ENCODE assay signal across 11 cellular contexts in genomic region chr10:6838118-6838517, GRCh38.
DNase-seq lines count a peak whose midpoint lies in the region; FAIRE-seq and TF ChIP-seq lines count a peak whose summit lies in the region.
"Had no signal": no experiment of that assay in that cellular context is flagged by ENCODE, and none has a peak within 500 bp of the region (broad histone marks: within the 10 kb centered on the region; RNA-seq: fewer than 3 reads in every experiment).

No MANE protein-coding gene starts in this region.

- H3K36me3 ChIP-seq in breast epithelium (no peaks in the 10 kb centered on the region), GM23248 (ENCODE audit: low read depth) (no peaks in the 10 kb centered on the region)

- 73 to 74% methylated on average over 3 of the region's 3 CpGs for WGBS in GM23248 (ENCODE audit: low coverage in 1 of 2, low lambda C conversion rate in 2 of 2, missing lambda C conversion rate in 2 of 2), 2 experiments

- H3K4me3 ChIP-seq in breast epithelium (no peak overlapping the region), epithelial cell of esophagus (ENCODE audit: low read length) (no peak overlapping the region), GM23248 (no peak overlapping the region)

- no peaks in the 10 kb centered on the region for H4K20me1 ChIP-seq in GM23248 (ENCODE audit: insufficient read depth)

- no peak for FAIRE-seq in urothelium cell line (lab: Jason Lieb, UNC)

- H3K4me3 Mint-ChIP-seq in MCF 10A (ENCODE audit: unreplicated experiment): no peak overlapping the region
- H3K4me3 Mint-ChIP-seq: activated naive CD8-positive, alpha-beta T cell treated with anti-CD3 and anti-CD28 coated beads, Interleukin-2, amount 50 U/mL, for 24 hours had no signal

- BruUV-seq in MCF 10A (replicated peaks; lab: Mats Ljungman, UMichigan): no TSS peak

- H3K9me2 ChIP-seq in GM23248 (ENCODE audit: insufficient read depth): no peaks in the 10 kb centered on the region

- H3K4me1 Mint-ChIP-seq in MCF 10A (ENCODE audit: insufficient read depth, unreplicated experiment): peaks cover 20% of the 10 kb centered on the region

- H3K27me3 ChIP-seq in breast epithelium (no peaks in the 10 kb centered on the region), GM23248 (replicated peaks; ENCODE audit: insufficient read depth) (no peaks in the 10 kb centered on the region)

- H3K27ac Mint-ChIP-seq in MCF 10A (ENCODE audit: low read depth, unreplicated experiment): no peak overlapping the region
- H3K27ac Mint-ChIP-seq: activated naive CD8-positive, alpha-beta T cell treated with anti-CD3 and anti-CD28 coated beads, Interleukin-2, amount 50 U/mL, for 24 hours had no signal

- H3K9me3 ChIP-seq in breast epithelium (no peaks in the 10 kb centered on the region), GM23248 (ENCODE audit: low read depth) (no peaks in the 10 kb centered on the region)

- TF ChIP-seq POLR2A in breast epithelium (IDR thresholded peaks at IDR 0.05): no peak

- in situ Hi-C loops in GM23248 (cut with MboI): no loop called here

- no peaks in the 10 kb centered on the region for H3K79me2 ChIP-seq in GM23248 (ENCODE audit: insufficient read depth)

- H3K36me3 Mint-ChIP-seq in MCF 10A (ENCODE audit: insufficient read depth, unreplicated experiment): peaks cover 20% of the 10 kb centered on the region

- TF ChIP-seq CTCF in MCF 10A (IDR thresholded peaks at IDR 0.05; ENCODE audit: unreplicated experiment) (no peak), breast epithelium (IDR thresholded peaks at IDR 0.05) (no peak), epithelial cell of esophagus (IDR thresholded peaks at IDR 0.05; ENCODE audit: insufficient read depth, low read depth, low read length, missing control alignments) (peak; percentile 36)

- H2AFZ ChIP-seq in GM23248: no peak overlapping the region

- CTCF ChIA-PET in MCF 10A (lab: Yijun Ruan, JAX): no interaction called here

- no peaks in the 10 kb centered on the region for H3F3A ChIP-seq in GM23248 (ENCODE audit: insufficient read depth)

- DNase-seq in MCF 10A (ENCODE audit: unreplicated experiment) (peak; percentile 34), breast epithelium (ENCODE audit: low spot score in 2 of 2) (no peak), NCI-H748 treated with DMSO at 0.1 percent for 48 hours (lab: John Stamatoyannopoulos, UW) (peak; percentile 6), epithelial cell of esophagus (ENCODE audit: low read depth) (peak; percentile 16), urothelium cell line (ENCODE audit: low spot score) (peak; percentile 8), glomerular visceral epithelial cell (ENCODE audit: extremely low spot score) (no peak), GM23248 (no peak), OCI-M2 (lab: John Stamatoyannopoulos, UW; ENCODE audit: unreplicated experiment) (no peak)
- DNase-seq: activated naive CD8-positive, alpha-beta T cell treated with anti-CD3 and anti-CD28 coated beads, Interleukin-2, amount 50 U/mL, for 24 hours; COR-L47; T-helper 1 cell had no signal

- H3K27ac ChIP-seq in breast epithelium (no peak overlapping the region), GM23248 (no peak overlapping the region)

- intact Hi-C loops in MCF 10A (cut with micrococcal nuclease): no loop called here
- intact Hi-C loops in breast epithelium (cut with DNase I; ENCODE audit: low total_unique reads): no loop called here

- POLR2A ChIA-PET in MCF 10A (lab: Yijun Ruan, JAX): no interaction called here

- no peaks in the 10 kb centered on the region for H3K27me3 Mint-ChIP-seq in MCF 10A (ENCODE audit: insufficient read depth, unreplicated experiment)

- H3K4me2 ChIP-seq in GM23248 (ENCODE audit: unreplicated experiment): no peak overlapping the region

- H3K9me3 Mint-ChIP-seq in MCF 10A (ENCODE audit: unreplicated experiment): no peaks in the 10 kb centered on the region
- H3K9me3 Mint-ChIP-seq: activated naive CD8-positive, alpha-beta T cell treated with anti-CD3 and anti-CD28 coated beads, Interleukin-2, amount 50 U/mL, for 24 hours had no signal

- H3K4me1 ChIP-seq in breast epithelium (no peaks in the 10 kb centered on the region), GM23248 (ENCODE audit: insufficient read depth) (no peaks in the 10 kb centered on the region)

- no peak overlapping the region for H3K9ac ChIP-seq in GM23248

Comparison
In these comparisons a context has a peak if more than half of its experiments do, and no peak if none do; other contexts are left out.
1. DNase-seq: peak in MCF 10A (single experiment), NCI-H748 treated with DMSO at 0.1 percent for 48 hours (single experiment), epithelial cell of esophagus (single experiment) and urothelium cell line (single experiment); none in breast epithelium (0 of 2), glomerular visceral epithelial cell (single experiment), GM23248 (single experiment) and OCI-M2 (single experiment).